11 cellular contexts compared by ENCODE assay signal in genomic region chr14:77709412-77709811, GRCh38. TPM values are rescaled to one million over a fixed set of nuclear protein-coding genes. Genes with fewer than 3 reads are reported as not detected.
A peak's percentile ranks its signal among the peaks of the same experiment; 100 is the strongest.
DNase-seq lines count a peak whose midpoint lies in the region; TF ChIP-seq lines count a peak whose summit lies in the region.
"Had no signal": no experiment of that assay in that cellular context is flagged by ENCODE, and none has a peak within 500 bp of the region (broad histone marks: within the 10 kb centered on the region; RNA-seq: fewer than 3 reads in every experiment).

No MANE protein-coding gene starts in this region.

- peaks cover 85% of the 10 kb centered on the region for H3K79me2 ChIP-seq in OCI-LY7 (ENCODE audit: insufficient read depth, low read depth, low read length)

- peak overlapping the region; percentile 93 for H3K4me2 ChIP-seq in OCI-LY7 (ENCODE audit: low read length)

- no peak overlapping the region for H3K27ac ChIP-seq in OCI-LY7 (ENCODE audit: low read depth, low read length, poor library complexity, severe bottlenecking)
- H3K27ac ChIP-seq: epithelial cell of prostate had no signal

- CTCF ChIA-PET in OCI-LY7 (lab: Charles Lee; ENCODE audit: unreplicated experiment) = no interaction called here

- H2AFZ ChIP-seq in OCI-LY7 (ENCODE audit: low read length) = no peak overlapping the region

- peaks cover 31% of the 10 kb centered on the region for H3K4me1 ChIP-seq in OCI-LY7 (ENCODE audit: insufficient read depth, low read length, poor library complexity, severe bottlenecking)

- intact Hi-C loops in OCI-LY7 (cut with micrococcal nuclease; ENCODE audit: unreplicated experiment) = loop anchor here (2.0 to 5.0 kb wide), 3 partner anchors 52 to 251 kb away; partner anchors contain the start of genes ADCK1 and AHSA1

- POLR2A ChIA-PET in OCI-LY7 (lab: Charles Lee) = interaction anchor here (0.9 to 1.7 kb wide), 2 partner anchors 9 to 10 kb away, joined by 3 to 5 read pairs; no protein-coding TSS in a partner anchor

- H3K9me3 ChIP-seq in OCI-LY7 (ENCODE audit: low read length) = no peaks in the 10 kb centered on the region

- BruUV-seq in OCI-LY7 (replicated peaks; lab: Mats Ljungman, UMichigan) = no TSS peak

- peaks cover 32% of the 10 kb centered on the region for H4K20me1 ChIP-seq in OCI-LY7 (ENCODE audit: insufficient read depth, low read length)

- H3K36me3 ChIP-seq in OCI-LY7 (ENCODE audit: insufficient read depth, low read length) = peaks cover 67% of the 10 kb centered on the region

- H3K9me2 ChIP-seq in OCI-LY7 (ENCODE audit: insufficient read depth, low read length) = no peaks in the 10 kb centered on the region

- H3K4me3 ChIP-seq in GM12875 (ENCODE audit: low read depth, low read length) (peak overlapping the region; percentile 99), OCI-LY7 (ENCODE audit: low read depth, low read length, poor library complexity, severe bottlenecking) (peak overlapping the region; percentile 85), epithelial cell of proximal tubule (ENCODE audit: low read depth, low read length) (peak overlapping the region; percentile 99)

- no peak for DNase-seq in OCI-LY7 (ENCODE audit: low spot score)
- DNase-seq in epithelial cell of proximal tubule (ENCODE audit: low read depth) = no peak
- peak; percentile 90 for DNase-seq in pons (ENCODE audit: low spot score)
- no peak for DNase-seq in SKM-1 (lab: John Stamatoyannopoulos, UW; ENCODE audit: unreplicated experiment)
- DNase-seq in GM20000 (ENCODE audit: low spot score) = no peak
- no peak for DNase-seq in stimulated activated CD4-positive, alpha-beta T cell treated with anti-CD3 and anti-CD28 coated beads, Interleukin-1b, Interleukin-23, amount 100 ng/mL, for 48 hours
- no peak for DNase-seq in COR-L47 (lab: John Stamatoyannopoulos, UW)
- DNase-seq: KG1; stimulated activated CD4-positive, alpha-beta T cell treated with anti-CD3 and anti-CD28 coated beads, Interleukin-15, amount 100 ng/mL, for 24 hours had no signal

- TF ChIP-seq CTCF in GM12875 (IDR thresholded peaks at IDR 0.05; ENCODE audit: borderline replicate concordance, insufficient read depth, low read depth, low read length) (no peak), OCI-LY7 (conservative IDR thresholded peaks at IDR 0.05; ENCODE audit: low read length) (no peak), epithelial cell of proximal tubule (conservative IDR thresholded peaks at IDR 0.05; ENCODE audit: low read depth, low read length) (no peak), GM20000 (IDR thresholded peaks at IDR 0.05; ENCODE audit: extremely low read depth, missing control alignments) (no peak)

RNA-seq across cellular contexts. Expression of gene SLIRP, which starts 1.5 kb away (rescaled TPM):
- 147 and 252 TPM in 2 replicates for total RNA-seq in OCI-LY7 (2014; rRNA removed; shearing (Covaris generic))
- total RNA-seq in OCI-LY7 (2022) = 129 and 159 TPM in 2 replicates
- total RNA-seq in epithelial cell of proximal tubule = 352 and 491 TPM in 2 replicates

RNA-seq across cellular contexts. Expression of gene ALKBH1, which starts 1.6 kb away (rescaled TPM):
- total RNA-seq in OCI-LY7 (2014; rRNA removed; shearing (Covaris generic)) = 10.0 and 12.6 TPM in 2 replicates
- total RNA-seq in OCI-LY7 (2022) (16.2 and 19.4 TPM in 2 replicates), epithelial cell of proximal tubule (7.3 and 12.0 TPM in 2 replicates)

RNA-seq across cellular contexts. Expression of gene SNW1, which starts 51.5 kb away (rescaled TPM):
- total RNA-seq in OCI-LY7 (2014; rRNA removed; shearing (Covaris generic)) = 64.7 and 81.0 TPM in 2 replicates
- 107 and 113 TPM in 2 replicates for total RNA-seq in OCI-LY7 (2022)
- total RNA-seq in epithelial cell of proximal tubule = 58.2 and 62.0 TPM in 2 replicates
